In genomic region chr1:7481194-7481593, GRCh38 we compare ENCODE assay signal across 34 cellular contexts.
"Had no signal": no experiment of that assay in that cellular context is flagged by ENCODE, and none has a peak within 500 bp of the region (broad histone marks: within the 10 kb centered on the region; RNA-seq: fewer than 3 reads in every experiment).

No MANE protein-coding gene starts in this region.

- H3K27ac ChIP-seq: adrenal gland, body of pancreas, brain microvascular endothelial cell, breast epithelium, VCaP had no signal

- H3K4me1 ChIP-seq: body of pancreas, breast epithelium had no signal

- H3K4me1 Mint-ChIP-seq: activated B cell treated with CpG ODN at 0.5 μM for 24 hours; activated CD4-positive, alpha-beta T cell treated with anti-CD3 and anti-CD28 coated beads, Interleukin-2, amount 10 ng/mL, durations not matched to agents 24 days and 14 days; activated naive CD8-positive, alpha-beta T cell treated with anti-CD3 and anti-CD28 coated beads for 36 hours; activated T-helper 17 cell treated with anti-CD3 and anti-CD28 coated beads, Interleukin-2, amount 50 U/mL, for 72 hours; T-cell had no signal

- H3K27ac Mint-ChIP-seq: activated B cell treated with CpG ODN at 0.5 μM for 24 hours; activated CD4-positive, alpha-beta memory T cell treated with anti-CD3 and anti-CD28 coated beads for 36 hours; activated CD4-positive, alpha-beta T cell treated with anti-CD3 and anti-CD28 coated beads, Interleukin-2, amount 10 ng/mL, durations not matched to agents 24 days and 14 days; activated CD8-positive, alpha-beta T cell treated with anti-CD3 and anti-CD28 coated beads for 36 hours; activated naive CD4-positive, alpha-beta T cell treated with anti-CD3 and anti-CD28 coated beads for 36 hours; activated naive CD4-positive, alpha-beta T cell treated with anti-CD3 and anti-CD28 coated beads, Interleukin-2, amount 50 U/mL, for 72 hours; activated naive CD8-positive, alpha-beta T cell treated with anti-CD3 and anti-CD28 coated beads for 36 hours; activated T-cell treated with anti-CD3 and anti-CD28 coated beads, Interleukin-2, amount 50 U/mL, for 72 hours; activated T-helper 1 cell treated with anti-CD3 and anti-CD28 coated beads, Interleukin-12 subunit alpha, Interleukin-12 subunit beta, Interleukin-2, Interleukin-4 antibody, amounts not matched to agents 30 ng/mL and 10 ng/mL and 1 ng/mL, durations not matched to agents 14 hours and 24 hours and 36 hours; activated T-helper 17 cell treated with anti-CD3 and anti-CD28 coated beads, Interleukin-2, amount 50 U/mL, for 72 hours; T-cell; T-helper 2 cell treated with Interferon-gamma antibody and Interleukin-4, amounts not matched to agents 5 μg/mL and 100 μg/mL, for 36 hours had no signal

- H3K4me3 ChIP-seq: adrenal gland, body of pancreas, breast epithelium had no signal

- H3K9me3 ChIP-seq: adrenal gland, body of pancreas, breast epithelium had no signal

- H3K27me3 ChIP-seq: adrenal gland, body of pancreas had no signal

- H3K36me3 ChIP-seq: adrenal gland, brain microvascular endothelial cell, breast epithelium had no signal

- H3K27me3 Mint-ChIP-seq: activated CD4-positive, alpha-beta T cell treated with anti-CD3 and anti-CD28 coated beads, Interleukin-2, amount 10 ng/mL, durations not matched to agents 24 days and 14 days; activated naive CD8-positive, alpha-beta T cell treated with anti-CD3 and anti-CD28 coated beads for 36 hours had no signal

- DNase-seq: activated B cell treated with CpG ODN at 0.5 μM for 24 hours; activated CD4-positive, alpha-beta memory T cell treated with anti-CD3 and anti-CD28 coated beads for 36 hours; activated CD4-positive, alpha-beta T cell treated with anti-CD3 and anti-CD28 coated beads for 4 hours; activated CD4-positive, alpha-beta T cell treated with anti-CD3 and anti-CD28 coated beads, Interleukin-2, amount 10 ng/mL, durations not matched to agents 24 days and 14 days; activated CD4-positive, alpha-beta T cell treated with anti-CD3 and anti-CD28 coated beads, Interleukin-2, amount 50 U/mL, for 1 hour; activated CD4-positive, alpha-beta T cell treated with anti-CD3 and anti-CD28 coated beads, Interleukin-2, amount 50 U/mL, for 4 hours; activated CD4-positive, CD25-positive, alpha-beta regulatory T cell treated with anti-CD3 and anti-CD28 coated beads, Interleukin-2, amount 50 U/mL, for 72 hours; activated CD8-positive, alpha-beta memory T cell treated with anti-CD3 and anti-CD28 coated beads, Interleukin-2, amount 50 U/mL, for 4 hours; activated CD8-positive, alpha-beta T cell treated with anti-CD3 and anti-CD28 coated beads for 36 hours; activated effector memory CD4-positive, alpha-beta T cell treated with anti-CD3 and anti-CD28 coated beads, Interleukin-2, amount 50 U/mL, for 16 hours; activated gamma-delta T cell treated with Interleukin-2 at 50 U/mL for 16 hours; activated naive CD4-positive, alpha-beta T cell; activated naive CD4-positive, alpha-beta T cell treated with anti-CD3 and anti-CD28 coated beads for 36 hours; activated naive CD4-positive, alpha-beta T cell treated with anti-CD3 and anti-CD28 coated beads, Interleukin-2, amount 50 U/mL, for 16 hours; activated naive CD8-positive, alpha-beta T cell treated with anti-CD3 and anti-CD28 coated beads for 36 hours; activated T-cell treated with anti-CD3 and anti-CD28 coated beads for 4 hours; activated T-cell treated with anti-CD3 and anti-CD28 coated beads, Interleukin-2, amount 50 U/mL, for 1 hour; activated T-cell treated with anti-CD3 and anti-CD28 coated beads, Interleukin-2, amount 50 U/mL, for 4 hours; activated T-cell treated with anti-CD3 and anti-CD28 coated beads, Interleukin-2, amount 50 U/mL, for 72 hours; adrenal gland; amniotic stem cell; aorta; body of pancreas; brain microvascular endothelial cell; central memory CD4-positive, alpha-beta T cell; T-cell; T-helper 2 cell; T-helper 9 cell had no signal

- ATAC-seq: activated CD8-positive, alpha-beta T cell treated with anti-CD3 and anti-CD28 coated beads for 36 hours; activated naive CD4-positive, alpha-beta T cell treated with anti-CD3 and anti-CD28 coated beads, Interleukin-2, amount 50 U/mL, for 72 hours; activated T-cell treated with anti-CD3 and anti-CD28 coated beads, Interleukin-2, amount 50 U/mL, for 4 hours; activated T-cell treated with anti-CD3 and anti-CD28 coated beads, Interleukin-2, amount 50 U/mL, for 72 hours; activated T-helper 17 cell treated with anti-CD3 and anti-CD28 coated beads, Interleukin-2, amount 50 U/mL, for 72 hours; body of pancreas; T-cell had no signal

- H3K4me3 Mint-ChIP-seq: activated B cell treated with CpG ODN at 0.5 μM for 24 hours; activated CD4-positive, alpha-beta memory T cell treated with anti-CD3 and anti-CD28 coated beads for 36 hours; activated CD4-positive, alpha-beta T cell treated with anti-CD3 and anti-CD28 coated beads, Interleukin-2, amount 10 ng/mL, durations not matched to agents 24 days and 14 days; activated CD8-positive, alpha-beta T cell treated with anti-CD3 and anti-CD28 coated beads for 36 hours; activated naive CD4-positive, alpha-beta T cell treated with anti-CD3 and anti-CD28 coated beads for 36 hours; activated naive CD8-positive, alpha-beta T cell treated with anti-CD3 and anti-CD28 coated beads for 36 hours; activated T-cell treated with anti-CD3 and anti-CD28 coated beads, Interleukin-2, amount 50 U/mL, for 4 hours; activated T-cell treated with anti-CD3 and anti-CD28 coated beads, Interleukin-2, amount 50 U/mL, for 72 hours; activated T-helper 1 cell treated with anti-CD3 and anti-CD28 coated beads, Interleukin-12 subunit alpha, Interleukin-12 subunit beta, Interleukin-2, Interleukin-4 antibody, amounts not matched to agents 30 ng/mL and 10 ng/mL and 1 ng/mL, durations not matched to agents 14 hours and 24 hours and 36 hours; activated T-helper 17 cell treated with anti-CD3 and anti-CD28 coated beads, Interleukin-2, amount 50 U/mL, for 72 hours; T-cell; T-helper 2 cell treated with Interferon-gamma antibody and Interleukin-4, amounts not matched to agents 5 μg/mL and 100 μg/mL, for 36 hours had no signal

- H3K36me3 Mint-ChIP-seq: activated CD4-positive, alpha-beta memory T cell treated with anti-CD3 and anti-CD28 coated beads for 36 hours; activated naive CD4-positive, alpha-beta T cell treated with anti-CD3 and anti-CD28 coated beads, Interleukin-2, amount 50 U/mL, for 72 hours; activated naive CD8-positive, alpha-beta T cell treated with anti-CD3 and anti-CD28 coated beads for 36 hours; T-cell had no signal
